8 cellular contexts compared by ENCODE assay signal in the genomic region with DNA sequence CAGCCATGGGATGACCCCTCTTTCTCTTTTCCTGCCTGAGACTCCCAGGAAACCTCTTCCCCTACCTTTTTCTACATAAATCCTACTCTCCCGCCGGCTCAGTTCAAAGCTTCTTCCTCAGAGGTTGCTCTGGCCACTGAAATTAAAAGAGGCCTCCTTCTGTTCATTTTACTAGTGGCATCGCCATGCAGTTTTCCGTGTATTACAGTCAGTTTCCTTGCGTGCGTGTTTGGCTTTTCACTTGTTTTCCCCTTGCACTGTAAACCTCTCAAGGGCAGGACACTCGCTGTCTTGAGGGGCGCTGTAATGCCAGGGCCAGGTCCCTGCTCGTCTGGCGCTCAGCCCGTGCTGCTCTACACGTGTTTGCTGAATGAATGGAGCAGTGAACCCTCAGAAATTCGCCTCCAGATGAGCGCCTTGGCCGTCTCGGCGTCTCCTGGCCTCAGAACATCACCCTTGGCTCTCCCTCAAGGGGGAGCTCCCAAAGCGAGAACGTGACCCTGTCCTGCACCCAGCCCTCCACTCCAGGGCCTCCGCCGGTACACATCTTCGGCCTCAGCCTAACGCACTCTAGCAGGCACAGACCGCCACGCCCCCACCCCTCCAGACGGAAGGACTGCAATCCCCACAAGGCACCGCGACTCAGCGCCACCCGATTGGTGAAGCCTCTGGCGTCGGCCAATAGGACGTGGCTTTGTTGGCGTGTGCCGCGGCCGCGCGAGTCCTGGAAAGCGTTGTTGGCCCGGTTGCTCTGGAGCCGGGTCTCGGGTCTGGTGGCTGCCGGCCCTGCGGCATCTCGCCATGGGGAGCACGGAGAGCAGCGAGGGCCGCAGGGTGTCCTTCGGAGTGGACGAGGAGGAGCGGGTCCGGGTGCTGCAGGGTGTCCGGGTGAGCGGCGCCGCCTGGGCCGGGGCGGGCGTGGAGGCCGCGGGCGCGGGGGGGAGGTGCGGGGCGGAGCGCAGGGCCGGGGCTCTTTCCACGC. TPM values are rescaled to one million over a fixed set of nuclear protein-coding genes. Genes with fewer than 3 reads are reported as not detected.
DNase-seq lines count a peak whose midpoint lies in the region; ATAC-seq, FAIRE-seq and TF ChIP-seq lines count a peak whose summit lies in the region.

A gene with protein sequence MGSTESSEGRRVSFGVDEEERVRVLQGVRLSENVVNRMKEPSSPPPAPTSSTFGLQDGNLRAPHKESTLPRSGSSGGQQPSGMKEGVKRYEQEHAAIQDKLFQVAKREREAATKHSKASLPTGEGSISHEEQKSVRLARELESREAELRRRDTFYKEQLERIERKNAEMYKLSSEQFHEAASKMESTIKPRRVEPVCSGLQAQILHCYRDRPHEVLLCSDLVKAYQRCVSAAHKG (plus strand): TSS at position 729 of the 982 bp plus-strand sequence. CDS start 73 bp downstream, at position 802.

- TF ChIP-seq POLR2A in H54 (IDR thresholded peaks at IDR 0.05; ENCODE audit: low read depth, low read length) (peak; percentile 25; the same call in 1 of the 2 replicates), Raji (IDR thresholded peaks at IDR 0.05; ENCODE audit: insufficient read depth, low read depth, low read length) (peak; percentile 52)

- ATAC-seq in natural killer cell treated with Interleukin-12 subunit alpha and Interleukin-12 subunit beta and Interleukin-15 and Interleukin-18, amount 100 ng/mL, for 72 hours: peak; percentile 99

- peak; percentile 75 for FAIRE-seq in H54 (lab: Jason Lieb, UNC)

- H3K4me3 ChIP-seq in fibroblast of pulmonary artery (replicated peaks; ENCODE audit: low read depth, low read length): peak within 1 kb of the TSS; percentile 74

- H3K36me3 Mint-ChIP-seq in natural killer cell treated with Interleukin-12 subunit alpha and Interleukin-12 subunit beta and Interleukin-15 and Interleukin-18, amount 100 ng/mL, for 72 hours: no peaks in the 10 kb centered on the region

- peaks cover 14 to 17% of the 10 kb centered on the region in 2 donors for H3K4me1 Mint-ChIP-seq in natural killer cell treated with Interleukin-12 subunit alpha and Interleukin-12 subunit beta and Interleukin-15 and Interleukin-18, amount 100 ng/mL, for 72 hours (ENCODE audit: low read depth in 2 of 2)

- peak within 1 kb of the TSS; percentile 86 for H3K4me3 Mint-ChIP-seq in natural killer cell treated with Interleukin-12 subunit alpha and Interleukin-12 subunit beta and Interleukin-15 and Interleukin-18, amount 100 ng/mL, for 72 hours

- no peak for TF ChIP-seq CTCF in fibroblast of pulmonary artery (IDR thresholded peaks at IDR 0.05; ENCODE audit: low read length, missing control alignments)

- no peaks in the 10 kb centered on the region for H3K9me3 Mint-ChIP-seq in natural killer cell treated with Interleukin-12 subunit alpha and Interleukin-12 subunit beta and Interleukin-15 and Interleukin-18, amount 100 ng/mL, for 72 hours

- peaks cover 37 to 42% of the 10 kb centered on the region in 2 donors for H3K27me3 Mint-ChIP-seq in natural killer cell treated with Interleukin-12 subunit alpha and Interleukin-12 subunit beta and Interleukin-15 and Interleukin-18, amount 100 ng/mL, for 72 hours

- H3K27ac Mint-ChIP-seq in natural killer cell treated with Interleukin-12 subunit alpha and Interleukin-12 subunit beta and Interleukin-15 and Interleukin-18, amount 100 ng/mL, for 72 hours: peak within 1 kb of the TSS; percentile 41 to 78

- DNase-seq in EL: peak; percentile 95
- peak; percentile 98 for DNase-seq in H54 (ENCODE audit: insufficient read length, low spot score)
- DNase-seq in LoVo (ENCODE audit: low spot score): peak; percentile 96
- DNase-seq in activated effector memory CD4-positive, alpha-beta T cell treated with Interleukin-2 at 50 U/mL for 16 hours: peak; percentile 94
- DNase-seq in fibroblast of pulmonary artery (ENCODE audit: low read depth): peak; percentile 97
- peak; percentile 96 for DNase-seq in natural killer cell treated with Interleukin-12 subunit alpha and Interleukin-12 subunit beta and Interleukin-15 and Interleukin-18, amount 100 ng/mL, for 72 hours (ENCODE audit: low spot score)
- DNase-seq in stimulated activated naive CD4-positive, alpha-beta T cell treated with Interleukin-2 at 50 U/mL for 16 hours (lab: John Stamatoyannopoulos, UW): peak; percentile 96

RNA-seq across cellular contexts. Expression of the gene that starts here (rescaled TPM):
- 10 to 100 TPM in 1 of 2 donors, 1 to 10 TPM in 1; 8.0 to 13.3 TPM for total RNA-seq in natural killer cell treated with Interleukin-12 subunit alpha and Interleukin-12 subunit beta and Interleukin-15 and Interleukin-18, amount 100 ng/mL, for 72 hours

Comparison
In these comparisons a context has a peak if more than half of its experiments do, and no peak if none do; other contexts are left out.
1. Peak in every context shown above with its lines: DNase-seq, ATAC-seq and H3K4me3 ChIP-seq.